12 cellular contexts compared by ENCODE assay signal in genomic region chr22:48894064-48894671, GRCh38.
DNase-seq lines count a peak whose midpoint lies in the region; ATAC-seq, FAIRE-seq and TF ChIP-seq lines count a peak whose summit lies in the region.
"Had no signal": no experiment of that assay in that cellular context is flagged by ENCODE, and none has a peak within 500 bp of the region (broad histone marks: within the 10 kb centered on the region; RNA-seq: fewer than 3 reads in every experiment).

No MANE protein-coding gene starts in this region.

- TF ChIP-seq CTCF in LNCaP clone FGC (IDR thresholded peaks at IDR 0.05; ENCODE audit: control insufficient read depth, extremely low read depth, insufficient read depth) (peak; percentile 32), dorsolateral prefrontal cortex (IDR thresholded peaks at IDR 0.05 in 54 of 56, conservative IDR thresholded peaks at IDR 0.05 in 2 of 56; ENCODE audit: low read depth in 1 of 56, partially characterized antibody in 56 of 56) (peak in 39 of 56 donors; percentile 9 to 46 (median 29))

- H3K27me3 ChIP-seq in dorsolateral prefrontal cortex = peaks cover 0 to 10% (median 0%) of the 10 kb centered on the region in 45 donors
- H3K27me3 ChIP-seq: neutrophil had no signal

- DNase-seq in SKM-1 treated with dmso at 0.1 percent for 144 hours (lab: John Stamatoyannopoulos, UW; ENCODE audit: unreplicated experiment) (peak; percentile 17), SKM-1 (lab: John Stamatoyannopoulos, UW; ENCODE audit: unreplicated experiment) (no peak), LNCaP clone FGC (ENCODE audit: low read depth) (no peak), dorsolateral prefrontal cortex (peak in 1 of 10 donors; percentile 14), posterior vena cava (ENCODE audit: low spot score) (peak; percentile 72), nucleus accumbens (lab: John Stamatoyannopoulos, UW) (no peak), GM12892 (ENCODE audit: insufficient read length) (no peak)
- DNase-seq: activated CD4-positive, alpha-beta memory T cell treated with anti-CD3 and anti-CD28 coated beads, Interleukin-2, amount 10 ng/mL, durations not matched to agents 7 days and 5 days; small intestine had no signal

- H3K4me3 ChIP-seq in LNCaP clone FGC (ENCODE audit: low read depth, low read length) = no peak overlapping the region
- H3K4me3 ChIP-seq in dorsolateral prefrontal cortex = no peak overlapping the region

- no peak for FAIRE-seq in GM12892 (lab: Jason Lieb, UNC)
- FAIRE-seq: small intestine had no signal

- ATAC-seq in GM18498 (IDR thresholded peaks at IDR 0.05; ENCODE audit: unreplicated experiment) = no peak
- ATAC-seq: esophagus mucosa had no signal

- intact Hi-C loops in dorsolateral prefrontal cortex (cut with DNase I) = no loop called here
- intact Hi-C loops in posterior vena cava (cut with DNase I) = no loop called here

- H3K27ac ChIP-seq in dorsolateral prefrontal cortex = no peak overlapping the region
- H3K27ac ChIP-seq: neutrophil had no signal

- TF ChIP-seq POLR2A in GM12892 (IDR thresholded peaks at IDR 0.05; ENCODE audit: low read depth, low read length) = no peak

Comparison
In these comparisons a context has a peak if more than half of its experiments do, and no peak if none do; other contexts are left out.
1. DNase-seq: peak in SKM-1 treated with dmso at 0.1 percent for 144 hours (single experiment) and posterior vena cava (single experiment); none in SKM-1 (single experiment), LNCaP clone FGC (single experiment), nucleus accumbens (0 of 56) and GM12892 (single experiment).